11 cellular contexts compared by ENCODE assay signal in the genomic region with DNA sequence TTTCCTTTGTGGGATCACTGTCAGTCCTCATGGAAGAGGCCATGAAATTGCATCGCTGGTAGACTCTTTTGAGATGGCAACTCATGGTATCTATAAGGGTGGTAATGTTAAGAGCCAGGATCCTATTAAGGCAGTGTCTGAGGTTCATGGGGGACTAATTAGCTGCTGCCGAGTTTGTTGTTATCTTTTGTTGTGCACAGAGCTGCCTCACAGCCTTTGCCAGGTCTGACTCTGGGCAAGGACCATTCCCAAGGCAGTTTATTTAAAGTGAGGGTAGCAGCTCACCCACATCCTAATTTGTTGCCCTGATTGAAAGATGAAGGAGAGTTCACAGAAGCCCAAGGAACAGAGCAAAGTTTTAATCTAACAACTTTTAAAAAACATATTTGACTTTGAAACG. TPM values are rescaled to one million over a fixed set of nuclear protein-coding genes. Genes with fewer than 3 reads are reported as not detected.
DNase-seq lines count a peak whose midpoint lies in the region; ATAC-seq, FAIRE-seq and TF ChIP-seq lines count a peak whose summit lies in the region.
"Had no signal": no experiment of that assay in that cellular context is flagged by ENCODE, and none has a peak within 500 bp of the region (broad histone marks: within the 10 kb centered on the region; RNA-seq: fewer than 3 reads in every experiment).

No MANE protein-coding gene starts in this region.

- TF ChIP-seq CTCF in lower lobe of right lung (IDR thresholded peaks at IDR 0.05) = no peak
- no peak for TF ChIP-seq CTCF in transverse colon (IDR thresholded peaks at IDR 0.05)
- TF ChIP-seq CTCF in pancreas (IDR thresholded peaks at IDR 0.05) = no peak
- no peak for TF ChIP-seq CTCF in GM20000 (IDR thresholded peaks at IDR 0.05; ENCODE audit: extremely low read depth, missing control alignments)

- no peak for ATAC-seq in activated T-cell treated with anti-CD3 and anti-CD28 coated beads, Interleukin-2, amount 50 U/mL, for 4 hours
- ATAC-seq in activated naive CD4-positive, alpha-beta T cell treated with anti-CD3 and anti-CD28 coated beads, Interleukin-2, amount 50 U/mL, for 72 hours = no peak
- ATAC-seq in lower lobe of right lung (no peak), pancreas (no peak), HG02884 (IDR thresholded peaks at IDR 0.05; ENCODE audit: unreplicated experiment) (no peak)

- H3K36me3 ChIP-seq in lower lobe of right lung (no peaks in the 10 kb centered on the region), transverse colon (no peaks in the 10 kb centered on the region), pancreas (no peaks in the 10 kb centered on the region)

- 55 to 58% methylated on average over 1 to 3 of the region's 3 CpGs for WGBS in transverse colon (ENCODE audit: low coverage in 1 of 2), 2 donors
- WGBS in pancreas, 2 donors = 39 to 42% methylated on average over 3 of the region's 3 CpGs

- TF ChIP-seq EP300 in transverse colon (IDR thresholded peaks at IDR 0.05; ENCODE audit: low read depth) = no peak

- H3K27ac ChIP-seq in lower lobe of right lung (peak overlapping the region; percentile 4), transverse colon (peak overlapping the region; percentile 35 to 57 (median 46)), pancreas (no peak overlapping the region)

- peaks cover 3% of the 10 kb centered on the region for H3K36me3 Mint-ChIP-seq in activated T-cell treated with anti-CD3 and anti-CD28 coated beads, Interleukin-2, amount 50 U/mL, for 4 hours (ENCODE audit: insufficient read depth)
- peaks cover 9 to 46% of the 10 kb centered on the region in 2 donors for H3K36me3 Mint-ChIP-seq in activated naive CD4-positive, alpha-beta T cell treated with anti-CD3 and anti-CD28 coated beads, Interleukin-2, amount 50 U/mL, for 72 hours

- intact Hi-C loops in lower lobe of right lung (cut with DNase I) (no loop called here), transverse colon (cut with DNase I; ENCODE audit: low total_unique reads) (no loop called here), pancreas (cut with DNase I) (no loop called here)

- peak overlapping the region; percentile 23 to 70 for H3K27ac Mint-ChIP-seq in activated naive CD4-positive, alpha-beta T cell treated with anti-CD3 and anti-CD28 coated beads, Interleukin-2, amount 50 U/mL, for 72 hours
- H3K27ac Mint-ChIP-seq: endodermal cell had no signal

- H3K27me3 ChIP-seq in lower lobe of right lung (ENCODE audit: low read depth) = no peaks in the 10 kb centered on the region
- no peaks in the 10 kb centered on the region for H3K27me3 ChIP-seq in transverse colon
- H3K27me3 ChIP-seq in pancreas = no peaks in the 10 kb centered on the region

- H3K4me1 ChIP-seq in lower lobe of right lung (peaks cover 95% of the 10 kb centered on the region), transverse colon (peaks cover 27 to 94% (median 57%) of the 10 kb centered on the region in 4 donors), pancreas (peaks cover 38 to 65% (median 44%) of the 10 kb centered on the region in 3 donors)

- no peak for DNase-seq in activated T-cell treated with anti-CD3 and anti-CD28 coated beads, Interleukin-2, amount 50 U/mL, for 4 hours
- no peak for DNase-seq in activated T-cell treated with anti-CD3 and anti-CD28 coated beads for 4 hours
- no peak for DNase-seq in activated naive CD4-positive, alpha-beta T cell treated with anti-CD3 and anti-CD28 coated beads, Interleukin-2, amount 50 U/mL, for 72 hours (ENCODE audit: low spot score in 2 of 2)
- no peak for DNase-seq in lower lobe of right lung
- no peak for DNase-seq in transverse colon
- no peak for DNase-seq in pancreas
- DNase-seq in GM20000 (ENCODE audit: low spot score) = no peak
- DNase-seq: endodermal cell, IMR-90, NCI-H226 had no signal

- no peaks in the 10 kb centered on the region for H3K9me3 Mint-ChIP-seq in activated T-cell treated with anti-CD3 and anti-CD28 coated beads, Interleukin-2, amount 50 U/mL, for 4 hours
- H3K9me3 Mint-ChIP-seq in activated naive CD4-positive, alpha-beta T cell treated with anti-CD3 and anti-CD28 coated beads, Interleukin-2, amount 50 U/mL, for 72 hours = no peaks in the 10 kb centered on the region
- H3K9me3 Mint-ChIP-seq: endodermal cell had no signal

- H3K9me3 ChIP-seq in lower lobe of right lung = no peaks in the 10 kb centered on the region
- no peaks in the 10 kb centered on the region for H3K9me3 ChIP-seq in transverse colon
- no peaks in the 10 kb centered on the region for H3K9me3 ChIP-seq in pancreas

- H3K4me1 Mint-ChIP-seq in activated T-cell treated with anti-CD3 and anti-CD28 coated beads, Interleukin-2, amount 50 U/mL, for 4 hours (ENCODE audit: low read depth) = peaks cover 95% of the 10 kb centered on the region

- TF ChIP-seq POLR2A in transverse colon (IDR thresholded peaks at IDR 0.05) = no peak

- H3K27me3 Mint-ChIP-seq in activated T-cell treated with anti-CD3 and anti-CD28 coated beads, Interleukin-2, amount 50 U/mL, for 4 hours (ENCODE audit: low read depth) = no peaks in the 10 kb centered on the region

- H3K4me3 Mint-ChIP-seq in activated T-cell treated with anti-CD3 and anti-CD28 coated beads, Interleukin-2, amount 50 U/mL, for 4 hours = peak overlapping the region; percentile 59
- H3K4me3 Mint-ChIP-seq: endodermal cell had no signal

- in situ Hi-C loops in transverse colon (cut with MboI; ENCODE audit: low pct_ligation_motif_present in 1 of 4, low pct_unique_long_range_greater_than_20kb in 1 of 4, low sequenced_read_pairs in 3 of 4) = no loop called here

- H3K4me3 ChIP-seq in lower lobe of right lung (no peak overlapping the region), transverse colon (no peak overlapping the region), pancreas (no peak overlapping the region)

- no peak for FAIRE-seq in pancreas (lab: Jason Lieb, UNC)

RNA-seq across cellular contexts. Expression of a gene that starts 7.9 kb away (rescaled TPM):
- total RNA-seq in activated T-cell treated with anti-CD3 and anti-CD28 coated beads, Interleukin-2, amount 50 U/mL, for 4 hours = 100 to 1,000 TPM in 1 of 3 donors, 10 to 100 TPM in 2; 65.4 to 120 (median 93.5) TPM
- total RNA-seq in activated naive CD4-positive, alpha-beta T cell treated with anti-CD3 and anti-CD28 coated beads, Interleukin-2, amount 50 U/mL, for 72 hours = 100 to 1,000 TPM; 103 to 137 TPM
- 147 TPM for total RNA-seq in lower lobe of right lung
- total RNA-seq in transverse colon = 100 to 1,000 TPM in 1 of 4 donors, 10 to 100 TPM in 3; 74.8 to 110 (median 92.4) TPM
- total RNA-seq in pancreas = 10 to 100 TPM; 55.3 to 91.4 (median 70.3) TPM
- 10 to 100 TPM; 21.7 to 55.2 TPM for polyA plus RNA-seq in pancreas

Comparison
In these comparisons a context has a peak if more than half of its experiments do, and no peak if none do; other contexts are left out.
1. H3K27ac ChIP-seq: peak in lower lobe of right lung (single experiment) and transverse colon (4 of 4); none in pancreas (0 of 4).